ENCODE assay signal across 9 cellular contexts in genomic region chr9:137550958-137551655, GRCh38. TPM values are rescaled to one million over a fixed set of nuclear protein-coding genes. Genes with fewer than 3 reads are reported as not detected.
A peak's percentile ranks its signal among the peaks of the same experiment; 100 is the strongest.
DNase-seq lines count a peak whose midpoint lies in the region; ATAC-seq, FAIRE-seq and TF ChIP-seq lines count a peak whose summit lies in the region.
"Had no signal": no experiment of that assay in that cellular context is flagged by ENCODE, and none has a peak within 500 bp of the region (broad histone marks: within the 10 kb centered on the region; RNA-seq: fewer than 3 reads in every experiment).

No MANE protein-coding gene starts in this region.

- no peak overlapping the region for H2BK15ac ChIP-seq in H1 (ENCODE audit: low read length)

- H3K27me3 ChIP-seq in H1 (replicated peaks in 1 of 4; ENCODE audit: control insufficient read depth in 3 of 4, extremely low read depth in 1 of 4, insufficient read depth in 3 of 4, low read length in 3 of 4) (no peaks in the 10 kb centered on the region), mucosa of stomach (ENCODE audit: control insufficient read depth, insufficient read depth, low read length) (no peaks in the 10 kb centered on the region), vagina (no peaks in the 10 kb centered on the region)

- no peak overlapping the region for H3K14ac ChIP-seq in H1 (ENCODE audit: insufficient read length)

- no peaks in the 10 kb centered on the region for H3K79me2 ChIP-seq in H1 (ENCODE audit: control insufficient read depth in 1 of 2, insufficient read depth in 2 of 2, low read length in 2 of 2)

- no peak overlapping the region for H3K56ac ChIP-seq in H1 (replicated peaks; ENCODE audit: insufficient read length, low read depth, low read length)

- TF ChIP-seq POLR2A in H1 (IDR thresholded peaks at IDR 0.05; ENCODE audit: control extremely low read depth in 1 of 2, low read depth in 2 of 2, low read length in 2 of 2) (no peak), vagina (IDR thresholded peaks at IDR 0.05) (no peak)

- H3K27ac ChIP-seq in H1 (ENCODE audit: low read depth, low read length) (no peak overlapping the region), vagina (peak overlapping the region; percentile 93)

- H2BK12ac ChIP-seq in H1 (ENCODE audit: low read depth, low read length), result no peak overlapping the region

- peaks cover 3 to 12% of the 10 kb centered on the region in 2 experiments; a peak in 3 of 4 replicates for H3K9me3 ChIP-seq in H1 (ENCODE audit: insufficient read depth in 2 of 2, low read depth in 1 of 2, low read length in 1 of 2)
- no peaks in the 10 kb centered on the region for H3K9me3 ChIP-seq in mucosa of stomach (ENCODE audit: control insufficient read depth, low read length)
- no peaks in the 10 kb centered on the region for H3K9me3 ChIP-seq in vagina

- H3K4ac ChIP-seq in H1 (replicated peaks; ENCODE audit: insufficient read length, low read depth, low read length), result no peak overlapping the region

- H3K36me3 ChIP-seq in H1 (ENCODE audit: control insufficient read depth in 2 of 4, insufficient read depth in 4 of 4, low read length in 3 of 4) (peaks cover 6 to 12% (median 9%) of the 10 kb centered on the region in 4 experiments; a peak in 5 of 8 replicates), mucosa of stomach (ENCODE audit: control insufficient read depth, insufficient read depth, low read length) (no peaks in the 10 kb centered on the region), vagina (peaks cover 0 to 15% of the 10 kb centered on the region in 2 donors)

- peak overlapping the region; percentile 65 for H4K91ac ChIP-seq in H1 (replicated peaks; ENCODE audit: insufficient read length, low read length)

- TF ChIP-seq CTCF in LNCaP clone FGC (IDR thresholded peaks at IDR 0.05; ENCODE audit: control insufficient read depth, extremely low read depth, insufficient read depth), result peak; percentile 56
- TF ChIP-seq CTCF in H1 (IDR thresholded peaks at IDR 0.05; ENCODE audit: control extremely low read depth in 1 of 3, insufficient read depth in 1 of 3, low read depth in 1 of 3, low read length in 3 of 3), result peak in 2 of 3 experiments; percentile 65 to 98; a peak in 3 of 4 replicates
- peak in 2 of 3 experiments; percentile 15 to 34 for TF ChIP-seq CTCF in vagina (IDR thresholded peaks at IDR 0.05)

- no peak for DNase-seq in activated CD4-positive, alpha-beta T cell treated with anti-CD3 and anti-CD28 coated beads for 36 hours
- no peak for DNase-seq in activated CD4-positive, alpha-beta T cell treated with anti-CD3 and anti-CD28 coated beads, Interleukin-2, amount 50 U/mL, for 4 hours
- DNase-seq in HCEC 1CT (peak; percentile 74), LNCaP clone FGC (ENCODE audit: low read depth) (no peak), SK-N-DZ (ENCODE audit: low spot score) (peak; percentile 85), H1 (ENCODE audit: low read depth in 1 of 2, low spot score in 2 of 2) (peak; percentile 65 to 92), vagina (ENCODE audit: extremely low spot score in 2 of 2) (no peak)

- no peak overlapping the region; the same call in 1 of the 2 replicates for H3K18ac ChIP-seq in H1 (ENCODE audit: extremely low read depth, low read length)

- no peak overlapping the region for H3K23ac ChIP-seq in H1 (ENCODE audit: insufficient read length)

- TF ChIP-seq EP300 in H1 (IDR thresholded peaks at IDR 0.05; ENCODE audit: borderline replicate concordance in 1 of 2, low read depth in 2 of 2, low read length in 2 of 2), result no peak

- peaks cover 5% of the 10 kb centered on the region for H3K36me3 Mint-ChIP-seq in activated CD4-positive, alpha-beta T cell treated with anti-CD3 and anti-CD28 coated beads for 36 hours (ENCODE audit: low read depth)

- H2AFZ ChIP-seq in H1 (ENCODE audit: low read length), result no peak overlapping the region

- H3K4me1 ChIP-seq in H1 (replicated peaks in 1 of 4; ENCODE audit: control insufficient read depth in 3 of 4, insufficient read depth in 4 of 4, low read length in 3 of 4) (peaks cover 0 to 7% (median 1%) of the 10 kb centered on the region in 4 experiments; a peak in 3 of 7 replicates), mucosa of stomach (ENCODE audit: control insufficient read depth, insufficient read depth, low read length) (peaks cover 13% of the 10 kb centered on the region), vagina (peaks cover 20% of the 10 kb centered on the region)

- POLR2A ChIA-PET in activated CD4-positive, alpha-beta T cell treated with anti-CD3 and anti-CD28 coated beads for 36 hours (lab: Charles Lee), result no interaction called here
- POLR2A ChIA-PET in H1 (lab: Charles Lee; ENCODE audit: partially characterized antibody), result interaction anchor here (1.0 to 2.1 kb wide), 5 partner anchors 8 to 160 kb away, joined by 3 to 7 read pairs (median 3); no protein-coding TSS in a partner anchor

- H3K4me1 Mint-ChIP-seq in activated CD4-positive, alpha-beta T cell treated with anti-CD3 and anti-CD28 coated beads for 36 hours, result peaks cover 11% of the 10 kb centered on the region

- peak overlapping the region; percentile 25; the same call in 1 of the 2 replicates for H4K8ac ChIP-seq in H1 (ENCODE audit: extremely low read depth, insufficient read depth, low read length)

- CTCF ChIA-PET in activated CD4-positive, alpha-beta T cell treated with anti-CD3 and anti-CD28 coated beads for 36 hours (lab: Charles Lee), result interaction anchor here (1.0 to 2.2 kb wide), 4 partner anchors 13 to 28 kb away, joined by 3 to 6 read pairs (median 4); partner anchors contain the start of gene DPH7
- CTCF ChIA-PET in H1 (lab: Charles Lee; ENCODE audit: partially characterized antibody), result interaction anchor here (0.6 kb wide), 2 partner anchors 11 to 249 kb away, joined by 3 read pairs; partner anchors contain the start of gene NRARP

- no peak overlapping the region for H2BK5ac ChIP-seq in H1 (ENCODE audit: low read depth, low read length)

- no peaks in the 10 kb centered on the region for H3K9me3 Mint-ChIP-seq in activated CD4-positive, alpha-beta T cell treated with anti-CD3 and anti-CD28 coated beads for 36 hours (ENCODE audit: low read depth)

- H4K20me1 ChIP-seq in H1 (replicated peaks in 1 of 2; ENCODE audit: control insufficient read depth in 1 of 2, insufficient read depth in 2 of 2, low read length in 2 of 2), result peaks cover 4 to 6% of the 10 kb centered on the region in 2 experiments

- TF ChIP-seq RAD21 in H1 (IDR thresholded peaks at IDR 0.05 in 1 of 2, conservative IDR thresholded peaks at IDR 0.05 in 1 of 2; ENCODE audit: low read depth in 2 of 2, low read length in 2 of 2), result peak; percentile 33 to 51; a peak in 3 of 4 replicates

- H2AK5ac ChIP-seq in H1 (ENCODE audit: low read depth, low read length), result no peak overlapping the region

- H3K79me1 ChIP-seq in H1 (ENCODE audit: low read depth, low read length), result peaks cover 5% of the 10 kb centered on the region; the same call in 1 of the 2 replicates

- H3K4me3 ChIP-seq in LNCaP clone FGC (ENCODE audit: low read depth, low read length) (peak overlapping the region; percentile 66), H1 (ENCODE audit: extremely low read depth in 1 of 4, insufficient read depth in 2 of 4, low read depth in 3 of 4, low read length in 4 of 4) (peak overlapping the region; percentile 35 to 78 (median 52)), mucosa of stomach (ENCODE audit: low read length) (no peak overlapping the region), vagina (peak overlapping the region; percentile 58 to 85)

- no peak overlapping the region for H3K27ac Mint-ChIP-seq in activated CD4-positive, alpha-beta T cell treated with anti-CD3 and anti-CD28 coated beads for 36 hours

- 3% methylated on average over 14 of the region's 61 CpGs; no CpG with 5 or more reads in 1 of the 2 experiments for WGBS in H1 (ENCODE audit: extremely low coverage in 1 of 2, insufficient coverage in 1 of 2, insufficient read length in 1 of 2, insufficient replicate concordance in 2 of 2, low coverage in 1 of 2, low lambda C conversion rate in 2 of 2, missing lambda C conversion rate in 1 of 2), 2 experiments

- ATAC-seq in activated CD4-positive, alpha-beta T cell treated with anti-CD3 and anti-CD28 coated beads for 36 hours, result peak; percentile 56

- intact Hi-C loops in activated CD4-positive, alpha-beta T cell treated with anti-CD3 and anti-CD28 coated beads for 36 hours (cut with DNase I, micrococcal nuclease), result loop anchor here in 1 of 2 experiments (1.0 to 2.0 kb wide), 10 partner anchors 16 to 296 kb away; partner anchors contain the start of genes ARRDC1, DPH7, EXD3 and NELFB
- intact Hi-C loops in vagina (cut with DNase I), result no loop called here

- no peak for FAIRE-seq in H1 (lab: Jason Lieb, UNC)
- FAIRE-seq: islet of Langerhans had no signal

- no peaks in the 10 kb centered on the region for H3K27me3 Mint-ChIP-seq in activated CD4-positive, alpha-beta T cell treated with anti-CD3 and anti-CD28 coated beads for 36 hours

- peaks cover 7% of the 10 kb centered on the region; the same call in 1 of the 2 replicates for H3K23me2 ChIP-seq in H1 (ENCODE audit: low read depth, low read length)

- no peak overlapping the region for H4K5ac ChIP-seq in H1 (ENCODE audit: insufficient read length, low read depth, low read length)

- H2BK120ac ChIP-seq in H1 (replicated peaks; ENCODE audit: low read depth, low read length), result no peak overlapping the region

- H3K4me2 ChIP-seq in H1 (ENCODE audit: insufficient read depth in 1 of 2, low read depth in 2 of 2, low read length in 2 of 2), result peak overlapping the region; percentile 24 to 85

- peak overlapping the region; percentile 77 for H3K4me3 Mint-ChIP-seq in activated CD4-positive, alpha-beta T cell treated with anti-CD3 and anti-CD28 coated beads for 36 hours

- H3K9ac ChIP-seq in H1 (replicated peaks in 1 of 4; ENCODE audit: extremely low read depth in 1 of 4, low read depth in 3 of 4, low read length in 3 of 4) (peak overlapping the region in 3 of 4 experiments; percentile 8 to 43 (median 19); a peak in 1 of 7 replicates), mucosa of stomach (ENCODE audit: low read length) (peak overlapping the region; percentile 59)

- no peak overlapping the region for H2BK20ac ChIP-seq in H1 (ENCODE audit: low read length)

RNA-seq across cellular contexts. Expression of gene MRPL41, which starts 0.6 kb away (rescaled TPM):
- total RNA-seq in activated CD4-positive, alpha-beta T cell treated with anti-CD3 and anti-CD28 coated beads for 36 hours, result 10 to 100 TPM; 20.9 to 26.8 TPM
- 28.9 and 35.2 TPM in 2 replicates for polyA plus RNA-seq in SK-N-DZ (2014; cell fraction: cytosol; rRNA removed)
- 25.8 and 41.2 TPM in 2 replicates for polyA plus RNA-seq in SK-N-DZ (2014; cell fraction: nucleus; rRNA removed)
- 47.2 and 49.4 TPM in 2 replicates for total RNA-seq in H1 (2021; fragmentation: NEBNext Ultra II Directional; extraction: Animal tissue kit (Norgen Biotek cat#: 25700))
- 58.1 and 79.3 TPM in 2 replicates for polyA plus RNA-seq in H1 (2011; rRNA removed)
- 54.3 TPM for polyA plus RNA-seq in H1 (2011; cell fraction: cytosol; rRNA removed)
- polyA plus RNA-seq in H1 (2011; cell fraction: nucleus; rRNA removed), result 39.5 TPM
- polyA plus RNA-seq in H1 (2012, experiment 1 of 2), result 30.4 to 55.6 TPM (median 46.9 TPM) in 4 replicates
- polyA plus RNA-seq in H1 (2012, experiment 2 of 2), result 38.3 TPM
- 43.5 TPM for polyA plus RNA-seq in H1 (2013, experiment 1 of 2)
- 42.5 TPM for polyA plus RNA-seq in H1 (2013, experiment 2 of 2)
- 2.4 and 2.7 TPM in 2 replicates for polyA minus RNA-seq in H1 (2011; rRNA and poly(A)+ RNA removed)
- 15.5 TPM for polyA minus RNA-seq in H1 (2011; cell fraction: cytosol; rRNA and poly(A)+ RNA removed)
- 10.0 TPM for polyA minus RNA-seq in H1 (2011; cell fraction: nucleus; rRNA and poly(A)+ RNA removed)
- total RNA-seq in vagina, result 83.7 TPM

RNA-seq across cellular contexts. Expression of gene PNPLA7, which starts 0.9 kb away (rescaled TPM):
- 1 to 10 TPM; 3.1 to 3.6 TPM for total RNA-seq in activated CD4-positive, alpha-beta T cell treated with anti-CD3 and anti-CD28 coated beads for 36 hours
- 0.49 and 1.2 TPM in 2 replicates for polyA plus RNA-seq in SK-N-DZ (2014; cell fraction: cytosol; rRNA removed)
- polyA plus RNA-seq in SK-N-DZ (2014; cell fraction: nucleus; rRNA removed), result 9.1 and 11.6 TPM in 2 replicates
- total RNA-seq in H1 (2021; fragmentation: NEBNext Ultra II Directional; extraction: Animal tissue kit (Norgen Biotek cat#: 25700)), result 0.47 and 0.57 TPM in 2 replicates
- 0.35 and 0.36 TPM in 2 replicates for polyA plus RNA-seq in H1 (2011; rRNA removed)
- 0.35 TPM for polyA plus RNA-seq in H1 (2011; cell fraction: cytosol; rRNA removed)
- 2.7 TPM for polyA plus RNA-seq in H1 (2011; cell fraction: nucleus; rRNA removed)
- 0.48 to 1.3 TPM (median 0.82 TPM) in 4 replicates for polyA plus RNA-seq in H1 (2012, experiment 1 of 2)
- 0.24 TPM for polyA plus RNA-seq in H1 (2012, experiment 2 of 2)
- polyA plus RNA-seq in H1 (2013, experiment 1 of 2), result 0.22 TPM
- polyA plus RNA-seq in H1 (2013, experiment 2 of 2), result 0.17 TPM
- 0.38 and 0.54 TPM in 2 replicates for polyA minus RNA-seq in H1 (2011; rRNA and poly(A)+ RNA removed)
- polyA minus RNA-seq in H1 (2011; cell fraction: cytosol; rRNA and poly(A)+ RNA removed), result not detected
- 0.80 TPM for polyA minus RNA-seq in H1 (2011; cell fraction: nucleus; rRNA and poly(A)+ RNA removed)
- total RNA-seq in vagina, result 16.2 TPM

RNA-seq across cellular contexts. Expression of gene DPH7, which starts 27.6 kb away (rescaled TPM):
- total RNA-seq in activated CD4-positive, alpha-beta T cell treated with anti-CD3 and anti-CD28 coated beads for 36 hours, result 10 to 100 TPM; 23.5 to 29.1 TPM
- polyA plus RNA-seq in SK-N-DZ (2014; cell fraction: cytosol; rRNA removed), result 86.2 and 109 TPM in 2 replicates
- polyA plus RNA-seq in SK-N-DZ (2014; cell fraction: nucleus; rRNA removed), result 392 and 393 TPM in 2 replicates
- 44.6 and 45.7 TPM in 2 replicates for total RNA-seq in H1 (2021; fragmentation: NEBNext Ultra II Directional; extraction: Animal tissue kit (Norgen Biotek cat#: 25700))
- polyA plus RNA-seq in H1 (2011; rRNA removed), result 45.5 and 50.5 TPM in 2 replicates
- polyA plus RNA-seq in H1 (2011; cell fraction: cytosol; rRNA removed), result 57.0 TPM
- 130 TPM for polyA plus RNA-seq in H1 (2011; cell fraction: nucleus; rRNA removed)
- 36.7 to 45.7 TPM (median 45.2 TPM) in 4 replicates for polyA plus RNA-seq in H1 (2012, experiment 1 of 2)
- polyA plus RNA-seq in H1 (2012, experiment 2 of 2), result 42.0 TPM
- 37.2 TPM for polyA plus RNA-seq in H1 (2013, experiment 1 of 2)
- 32.9 TPM for polyA plus RNA-seq in H1 (2013, experiment 2 of 2)
- 33.4 and 36.2 TPM in 2 replicates for polyA minus RNA-seq in H1 (2011; rRNA and poly(A)+ RNA removed)
- 20.0 TPM for polyA minus RNA-seq in H1 (2011; cell fraction: cytosol; rRNA and poly(A)+ RNA removed)
- polyA minus RNA-seq in H1 (2011; cell fraction: nucleus; rRNA and poly(A)+ RNA removed), result 42.4 TPM
- total RNA-seq in vagina, result 32.9 TPM

RNA-seq across cellular contexts. Expression of gene ZMYND19, which starts 39.2 kb away (rescaled TPM):
- 10 to 100 TPM; 36.2 to 43.0 TPM for total RNA-seq in activated CD4-positive, alpha-beta T cell treated with anti-CD3 and anti-CD28 coated beads for 36 hours
- 88.9 and 95.8 TPM in 2 replicates for polyA plus RNA-seq in SK-N-DZ (2014; cell fraction: cytosol; rRNA removed)
- 178 and 188 TPM in 2 replicates for polyA plus RNA-seq in SK-N-DZ (2014; cell fraction: nucleus; rRNA removed)
- total RNA-seq in H1 (2021; fragmentation: NEBNext Ultra II Directional; extraction: Animal tissue kit (Norgen Biotek cat#: 25700)), result 58.5 and 58.7 TPM in 2 replicates
- 42.4 and 54.0 TPM in 2 replicates for polyA plus RNA-seq in H1 (2011; rRNA removed)
- 52.3 TPM for polyA plus RNA-seq in H1 (2011; cell fraction: cytosol; rRNA removed)
- polyA plus RNA-seq in H1 (2011; cell fraction: nucleus; rRNA removed), result 115 TPM
- 39.3 to 52.7 TPM (median 47.8 TPM) in 4 replicates for polyA plus RNA-seq in H1 (2012, experiment 1 of 2)
- polyA plus RNA-seq in H1 (2012, experiment 2 of 2), result 48.7 TPM
- 33.0 TPM for polyA plus RNA-seq in H1 (2013, experiment 1 of 2)
- polyA plus RNA-seq in H1 (2013, experiment 2 of 2), result 34.1 TPM
- polyA minus RNA-seq in H1 (2011; rRNA and poly(A)+ RNA removed), result 21.5 and 21.8 TPM in 2 replicates
- polyA minus RNA-seq in H1 (2011; cell fraction: cytosol; rRNA and poly(A)+ RNA removed), result 23.3 TPM
- polyA minus RNA-seq in H1 (2011; cell fraction: nucleus; rRNA and poly(A)+ RNA removed), result 31.8 TPM
- 10.3 TPM for total RNA-seq in vagina

RNA-seq across cellular contexts. Expression of gene ARRDC1, which starts 54.4 kb away (rescaled TPM):
- total RNA-seq in activated CD4-positive, alpha-beta T cell treated with anti-CD3 and anti-CD28 coated beads for 36 hours, result 10 to 100 TPM; 32.4 to 41.6 TPM
- 15.9 and 21.1 TPM in 2 replicates for polyA plus RNA-seq in SK-N-DZ (2014; cell fraction: cytosol; rRNA removed)
- 72.2 and 94.4 TPM in 2 replicates for polyA plus RNA-seq in SK-N-DZ (2014; cell fraction: nucleus; rRNA removed)
- total RNA-seq in H1 (2021; fragmentation: NEBNext Ultra II Directional; extraction: Animal tissue kit (Norgen Biotek cat#: 25700)), result 22.0 and 22.2 TPM in 2 replicates
- polyA plus RNA-seq in H1 (2011; rRNA removed), result 58.4 and 94.0 TPM in 2 replicates
- polyA plus RNA-seq in H1 (2011; cell fraction: cytosol; rRNA removed), result 60.3 TPM
- polyA plus RNA-seq in H1 (2011; cell fraction: nucleus; rRNA removed), result 273 TPM
- polyA plus RNA-seq in H1 (2012, experiment 1 of 2), result 16.4 to 31.5 TPM (median 28.7 TPM) in 4 replicates
- polyA plus RNA-seq in H1 (2012, experiment 2 of 2), result 25.8 TPM
- 31.8 TPM for polyA plus RNA-seq in H1 (2013, experiment 1 of 2)
- 28.5 TPM for polyA plus RNA-seq in H1 (2013, experiment 2 of 2)
- polyA minus RNA-seq in H1 (2011; rRNA and poly(A)+ RNA removed), result 21.5 and 31.7 TPM in 2 replicates
- polyA minus RNA-seq in H1 (2011; cell fraction: cytosol; rRNA and poly(A)+ RNA removed), result 22.1 TPM
- polyA minus RNA-seq in H1 (2011; cell fraction: nucleus; rRNA and poly(A)+ RNA removed), result 53.6 TPM
- 114 TPM for total RNA-seq in vagina

Comparison
In these comparisons a context has a peak if more than half of its experiments do, and no peak if none do; other contexts are left out.
1. DNase-seq: peak in HCEC 1CT (single experiment), SK-N-DZ (single experiment) and H1 (2 of 2); none in activated CD4-positive, alpha-beta T cell treated with anti-CD3 and anti-CD28 coated beads for 36 hours (single experiment), activated CD4-positive, alpha-beta T cell treated with anti-CD3 and anti-CD28 coated beads, Interleukin-2, amount 50 U/mL, for 4 hours (0 of 2), LNCaP clone FGC (single experiment) and vagina (0 of 2).
2. CTCF ChIP-seq: peak in every context shown above with its lines; median percentile 82 in H1; 56 in LNCaP clone FGC; 24 in vagina.